9 cellular contexts compared by ENCODE assay signal in the genomic region with DNA sequence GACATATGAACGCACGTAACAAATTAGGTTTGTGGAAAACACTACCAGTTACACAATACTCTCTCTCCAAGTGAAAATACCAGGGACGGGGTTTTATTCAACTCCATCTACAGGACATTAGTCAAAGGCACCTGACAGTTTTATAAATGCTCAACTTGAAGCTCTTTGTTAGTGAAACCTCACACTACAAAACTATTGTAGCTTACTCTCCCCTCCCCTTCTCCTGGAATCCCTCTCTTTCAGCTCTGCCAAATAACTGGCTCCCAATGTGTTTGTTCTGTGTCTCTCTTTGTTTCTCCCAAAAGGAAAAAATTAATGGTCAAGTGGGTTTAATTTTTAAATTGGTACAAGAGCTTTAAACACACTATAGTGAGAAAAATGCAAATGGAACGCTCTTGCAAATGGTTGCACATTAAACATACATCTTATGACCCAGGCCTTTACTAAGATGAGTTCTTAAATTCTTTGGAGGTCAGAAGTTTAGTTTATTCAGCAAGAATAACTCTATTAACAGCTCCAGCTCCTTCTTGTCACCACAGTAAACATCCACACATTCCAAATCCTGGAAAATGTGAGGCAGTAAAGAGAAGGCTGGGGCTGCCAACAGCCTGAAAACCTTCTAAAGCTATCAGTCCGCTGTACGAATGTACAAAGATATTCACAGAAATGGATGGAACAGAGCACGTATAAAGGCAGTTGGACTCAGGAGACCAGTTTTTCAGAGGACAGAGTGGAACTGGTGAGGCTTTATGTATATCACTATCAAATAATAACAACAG. TPM values are rescaled to one million over a fixed set of nuclear protein-coding genes. Genes with fewer than 3 reads are reported as not detected.
DNase-seq lines count a peak whose midpoint lies in the region; ATAC-seq and TF ChIP-seq lines count a peak whose summit lies in the region.
"Had no signal": no experiment of that assay in that cellular context is flagged by ENCODE, and none has a peak within 500 bp of the region (broad histone marks: within the 10 kb centered on the region; RNA-seq: fewer than 3 reads in every experiment).

No MANE protein-coding gene starts in this region.

- peak overlapping the region; percentile 83 for H3K27ac Mint-ChIP-seq in chondrocyte (ENCODE audit: unreplicated experiment)
- no peak overlapping the region for H3K27ac Mint-ChIP-seq in natural killer cell treated with Interleukin-12 subunit alpha and Interleukin-12 subunit beta and Interleukin-15 and Interleukin-18, amount 100 ng/mL, for 72 hours

- DNase-seq in chondrocyte (ENCODE audit: low spot score) (no peak), smooth muscle cell (lab: John Stamatoyannopoulos, UW; ENCODE audit: unreplicated experiment) (no peak)
- no peak for DNase-seq in natural killer cell treated with Interleukin-12 subunit alpha and Interleukin-12 subunit beta and Interleukin-15 and Interleukin-18, amount 100 ng/mL, for 72 hours (ENCODE audit: low spot score)
- DNase-seq in effector CD4-positive, alpha-beta T cell = no peak

- peaks cover 13% of the 10 kb centered on the region for H3F3A ChIP-seq in smooth muscle cell (ENCODE audit: low read depth)

- no peak overlapping the region for H2AFZ ChIP-seq in smooth muscle cell (ENCODE audit: low read depth)

- H3K27ac ChIP-seq in HUES64 (ENCODE audit: low read depth, low read length) (peak overlapping the region; percentile 63), layer of hippocampus (ENCODE audit: low read depth, low read length) (peak overlapping the region; percentile 59), smooth muscle cell (ENCODE audit: low read depth) (peak overlapping the region; percentile 68)

- H3K9me3 ChIP-seq in HUES64 (ENCODE audit: insufficient read depth, low read depth, low read length) (no peaks in the 10 kb centered on the region), smooth muscle cell (replicated peaks; ENCODE audit: low read depth) (no peaks in the 10 kb centered on the region)

- peaks cover 5% of the 10 kb centered on the region for H3K36me3 Mint-ChIP-seq in chondrocyte (ENCODE audit: low read depth)
- H3K36me3 Mint-ChIP-seq in natural killer cell treated with Interleukin-12 subunit alpha and Interleukin-12 subunit beta and Interleukin-15 and Interleukin-18, amount 100 ng/mL, for 72 hours = no peaks in the 10 kb centered on the region

- H3K4me3 ChIP-seq in HUES64 (ENCODE audit: low read length) = no peak overlapping the region
- H3K4me3 ChIP-seq in smooth muscle cell = no peak overlapping the region

- H3K9me3 Mint-ChIP-seq in chondrocyte (ENCODE audit: low read depth) = no peaks in the 10 kb centered on the region
- H3K9me3 Mint-ChIP-seq in natural killer cell treated with Interleukin-12 subunit alpha and Interleukin-12 subunit beta and Interleukin-15 and Interleukin-18, amount 100 ng/mL, for 72 hours = no peaks in the 10 kb centered on the region

- H3K4me2 ChIP-seq in smooth muscle cell = peak overlapping the region; percentile 66

- no peaks in the 10 kb centered on the region for H3K27me3 Mint-ChIP-seq in chondrocyte (ENCODE audit: low read depth)
- H3K27me3 Mint-ChIP-seq in natural killer cell treated with Interleukin-12 subunit alpha and Interleukin-12 subunit beta and Interleukin-15 and Interleukin-18, amount 100 ng/mL, for 72 hours = peaks cover 7 to 8% of the 10 kb centered on the region in 2 donors

- H3K9ac ChIP-seq in HUES64 (ENCODE audit: low read depth, low read length) = no peak overlapping the region
- H3K9ac ChIP-seq in smooth muscle cell (ENCODE audit: low read depth) = no peak overlapping the region

- peaks cover 58% of the 10 kb centered on the region for H3K79me2 ChIP-seq in smooth muscle cell (ENCODE audit: low read depth)

- ATAC-seq in natural killer cell treated with Interleukin-12 subunit alpha and Interleukin-12 subunit beta and Interleukin-15 and Interleukin-18, amount 100 ng/mL, for 72 hours = no peak
- no peak for ATAC-seq in GM19395 (IDR thresholded peaks at IDR 0.05; ENCODE audit: unreplicated experiment)
- no peak for ATAC-seq in HG03175 (IDR thresholded peaks at IDR 0.05; ENCODE audit: unreplicated experiment)
- ATAC-seq: activated CD4-positive, CD25-positive, alpha-beta regulatory T cell treated with anti-CD3 and anti-CD28 coated beads, Interleukin-2, amount 50 U/mL, for 24 hours had no signal

- H3K36me3 ChIP-seq in HUES64 (ENCODE audit: insufficient read depth, low read length) (peaks cover 12% of the 10 kb centered on the region), smooth muscle cell (ENCODE audit: low read depth) (no peaks in the 10 kb centered on the region)

- H3K4me1 ChIP-seq in HUES64 (ENCODE audit: insufficient read depth, low read length) = peaks cover 59% of the 10 kb centered on the region
- peaks cover 53% of the 10 kb centered on the region for H3K4me1 ChIP-seq in smooth muscle cell (ENCODE audit: low read depth)

- no peaks in the 10 kb centered on the region for H3K27me3 ChIP-seq in HUES64 (ENCODE audit: insufficient read depth, low read length)
- no peaks in the 10 kb centered on the region for H3K27me3 ChIP-seq in layer of hippocampus (ENCODE audit: control insufficient read depth, insufficient read depth, low read length)
- H3K27me3 ChIP-seq in smooth muscle cell (ENCODE audit: low read depth) = no peaks in the 10 kb centered on the region

- no peak overlapping the region for H3K4me3 Mint-ChIP-seq in chondrocyte (ENCODE audit: unreplicated experiment)
- H3K4me3 Mint-ChIP-seq in natural killer cell treated with Interleukin-12 subunit alpha and Interleukin-12 subunit beta and Interleukin-15 and Interleukin-18, amount 100 ng/mL, for 72 hours = no peak overlapping the region

- peaks cover 59% of the 10 kb centered on the region for H3K4me1 Mint-ChIP-seq in chondrocyte (ENCODE audit: low read depth)
- H3K4me1 Mint-ChIP-seq in natural killer cell treated with Interleukin-12 subunit alpha and Interleukin-12 subunit beta and Interleukin-15 and Interleukin-18, amount 100 ng/mL, for 72 hours (ENCODE audit: low read depth in 2 of 2) = no peaks in the 10 kb centered on the region

- WGBS in HUES64 = 84% methylated on average over 6 of the region's 7 CpGs
- WGBS in smooth muscle cell (ENCODE audit: low lambda C conversion rate) = 56% methylated on average over 7 of the region's 7 CpGs

- peaks cover 97% of the 10 kb centered on the region for H4K20me1 ChIP-seq in smooth muscle cell (ENCODE audit: low read depth)

- TF ChIP-seq CTCF in chondrocyte (IDR thresholded peaks at IDR 0.05) (no peak), smooth muscle cell (IDR thresholded peaks at IDR 0.05; ENCODE audit: borderline replicate concordance, insufficient read depth, poor library complexity, severe bottlenecking) (no peak)

RNA-seq across cellular contexts. Expression of a gene that starts 48.3 kb away (rescaled TPM):
- 30.8 TPM for polyA plus RNA-seq in HUES64 (2013, experiment 1 of 2)
- 38.7 TPM for polyA plus RNA-seq in HUES64 (2013, experiment 2 of 2)
- total RNA-seq in chondrocyte (20.7 to 36.3 TPM (median 23.8 TPM) in 3 replicates), smooth muscle cell (33.1 and 69.5 TPM in 2 replicates)
- polyA plus RNA-seq in smooth muscle cell = 15.4 and 22.0 TPM in 2 replicates
- under 1 TPM; 0.47 to 0.59 TPM for total RNA-seq in natural killer cell treated with Interleukin-12 subunit alpha and Interleukin-12 subunit beta and Interleukin-15 and Interleukin-18, amount 100 ng/mL, for 72 hours

Comparison
In these comparisons a context has a peak if more than half of its experiments do, and no peak if none do; other contexts are left out.
1. RNA of a gene that starts 48.3 kb away (total RNA-seq): 33.1 to 69.5 TPM in smooth muscle cell and 20.7 to 36.3 TPM in chondrocyte; 0.47 to 0.59 TPM in natural killer cell treated with Interleukin-12 subunit alpha and Interleukin-12 subunit beta and Interleukin-15 and Interleukin-18, amount 100 ng/mL, for 72 hours; every median in the first group is over 10 times any median in the second.
2. Peak in every context shown above with its lines, with median percentiles within 50 percentile points of each other: H3K27ac ChIP-seq.